In genomic region chr16:22551651-22552050, GRCh38 we compare ENCODE assay signal across 7 cellular contexts. TPM values are rescaled to one million over a fixed set of nuclear protein-coding genes. Genes with fewer than 3 reads are reported as not detected.
DNase-seq lines count a peak whose midpoint lies in the region; ATAC-seq, FAIRE-seq and TF ChIP-seq lines count a peak whose summit lies in the region.
"Not testable (repeated sequence)": the region's sequence is repeated elsewhere in the genome, so short reads cannot be mapped to it uniquely, and the experiment has no call there.

No MANE protein-coding gene starts in this region.

- not testable (repeated sequence) for ATAC-seq in activated CD8-positive, alpha-beta memory T cell treated with anti-CD3 and anti-CD28 coated beads, Interleukin-2, amount 10 ng/mL, durations not matched to agents 7 days and 5 days; lung (ENCODE audit: insufficient read depth, low FRiP score)

- H3K27ac ChIP-seq in H9 (ENCODE audit: insufficient read length, low read depth, low read length); coronary artery; esophagus muscularis mucosa (replicated peaks in 1 of 4); kidney (ENCODE audit: low read depth in 2 of 2, low read length in 2 of 2); lung (ENCODE audit: low read depth in 1 of 2, low read length in 1 of 2); sigmoid colon: not testable (repeated sequence)

- H3K9me3 ChIP-seq in H9 (ENCODE audit: control insufficient read depth, low read depth, low read length); esophagus muscularis mucosa; kidney (ENCODE audit: control insufficient read depth in 1 of 2, low read length in 2 of 2); lung (ENCODE audit: control insufficient read depth in 2 of 2, insufficient read depth in 1 of 2, low read length in 1 of 2); sigmoid colon: not testable (repeated sequence)

- not testable (repeated sequence) for H3K9ac ChIP-seq in H9 (ENCODE audit: extremely low read depth, insufficient read length, low read length); kidney (ENCODE audit: low read length in 2 of 2)

- CTCF ChIA-PET in activated CD8-positive, alpha-beta memory T cell treated with anti-CD3 and anti-CD28 coated beads, Interleukin-2, amount 10 ng/mL, durations not matched to agents 7 days and 5 days (lab: Charles Lee), result not testable (repeated sequence)

- not testable (repeated sequence) for H2BK20ac ChIP-seq in H9 (ENCODE audit: low read depth, low read length, poor library complexity, severe bottlenecking)

- not testable (repeated sequence) for TF ChIP-seq CTCF in H9 (conservative IDR thresholded peaks at IDR 0.05); coronary artery (IDR thresholded peaks at IDR 0.05); esophagus muscularis mucosa (IDR thresholded peaks at IDR 0.05); kidney (IDR thresholded peaks at IDR 0.05; ENCODE audit: borderline replicate concordance, extremely low read depth, insufficient read depth); lung (IDR thresholded peaks at IDR 0.05; ENCODE audit: control extremely low read depth, extremely low read depth); sigmoid colon (IDR thresholded peaks at IDR 0.05)

- H4K8ac ChIP-seq in H9 (replicated peaks; ENCODE audit: insufficient read length, low read depth, low read length), result not testable (repeated sequence)

- not testable (repeated sequence) for H2BK5ac ChIP-seq in H9 (ENCODE audit: insufficient read length, low read length)

- not testable (repeated sequence) for H3K36me3 ChIP-seq in esophagus muscularis mucosa; kidney (ENCODE audit: control insufficient read depth in 1 of 2, insufficient read depth in 2 of 2, low read length in 2 of 2); lung (ENCODE audit: control insufficient read depth in 2 of 2, insufficient read depth in 2 of 2, low read length in 2 of 2); sigmoid colon

- H3K27me3 ChIP-seq in H9 (ENCODE audit: insufficient read depth, low read length); esophagus muscularis mucosa; lung (ENCODE audit: control insufficient read depth, insufficient read depth); sigmoid colon: not testable (repeated sequence)

- H4K91ac ChIP-seq in H9 (ENCODE audit: insufficient read length, low read depth, low read length), result not testable (repeated sequence)

- not testable (repeated sequence) for H3K4me1 ChIP-seq in H9 (ENCODE audit: insufficient read depth, low read length); esophagus muscularis mucosa; kidney (ENCODE audit: control insufficient read depth in 1 of 2, insufficient read depth in 1 of 2, low read depth in 1 of 2, low read length in 2 of 2); lung (ENCODE audit: control insufficient read depth in 2 of 2, insufficient read depth in 2 of 2, low read length in 2 of 2); sigmoid colon

- not testable (repeated sequence) for TF ChIP-seq POLR2A in esophagus muscularis mucosa (IDR thresholded peaks at IDR 0.05; ENCODE audit: low read depth); sigmoid colon (IDR thresholded peaks at IDR 0.05)

- not testable (repeated sequence) for H3K27ac Mint-ChIP-seq in H9; activated CD8-positive, alpha-beta memory T cell treated with anti-CD3 and anti-CD28 coated beads, Interleukin-2, amount 10 ng/mL, durations not matched to agents 7 days and 5 days

- DNase-seq in H9 (peak; percentile 8), coronary artery (ENCODE audit: low spot score) (peak; percentile 40), esophagus muscularis mucosa (ENCODE audit: extremely low spot score) (peak; percentile 50), kidney (peak; percentile 26), lung (ENCODE audit: low spot score) (peak; percentile 25), sigmoid colon (peak; percentile 44)
- DNase-seq in activated CD8-positive, alpha-beta memory T cell treated with anti-CD3 and anti-CD28 coated beads, Interleukin-2, amount 10 ng/mL, durations not matched to agents 7 days and 5 days, result peak; percentile 33

- not testable (repeated sequence) for H3K4me3 Mint-ChIP-seq in H9; activated CD8-positive, alpha-beta memory T cell treated with anti-CD3 and anti-CD28 coated beads, Interleukin-2, amount 10 ng/mL, durations not matched to agents 7 days and 5 days

- H3K9me3 Mint-ChIP-seq in H9; activated CD8-positive, alpha-beta memory T cell treated with anti-CD3 and anti-CD28 coated beads, Interleukin-2, amount 10 ng/mL, durations not matched to agents 7 days and 5 days (ENCODE audit: low read depth): not testable (repeated sequence)

- H3K4me1 Mint-ChIP-seq in H9; activated CD8-positive, alpha-beta memory T cell treated with anti-CD3 and anti-CD28 coated beads, Interleukin-2, amount 10 ng/mL, durations not matched to agents 7 days and 5 days: not testable (repeated sequence)

- not testable (repeated sequence) for H3K18ac ChIP-seq in H9 (ENCODE audit: insufficient read length, low read depth, low read length)

- not testable (repeated sequence) for H2BK12ac ChIP-seq in H9 (ENCODE audit: insufficient read length, low read depth, low read length)

- not testable (repeated sequence) for H2AFZ ChIP-seq in H9 (ENCODE audit: low read length)

- not testable (repeated sequence) for H3K4me2 ChIP-seq in H9 (ENCODE audit: insufficient read depth, insufficient read length, low read length)

- not testable (repeated sequence) for H2BK120ac ChIP-seq in H9 (ENCODE audit: low read depth, low read length, poor library complexity, severe bottlenecking)

- not testable (repeated sequence) for H3K79me2 ChIP-seq in H9 (ENCODE audit: insufficient read depth, low read length)

- not testable (repeated sequence) for H3K79me1 ChIP-seq in H9 (ENCODE audit: insufficient read depth, low read depth, low read length, poor library complexity, severe bottlenecking)

- not testable (repeated sequence) for H3K56ac ChIP-seq in H9 (ENCODE audit: insufficient read length, low read depth, low read length)

- FAIRE-seq in kidney (lab: Jason Lieb, UNC), result not testable (repeated sequence)

- not testable (repeated sequence) for H3K27me3 Mint-ChIP-seq in H9 (ENCODE audit: low read depth); activated CD8-positive, alpha-beta memory T cell treated with anti-CD3 and anti-CD28 coated beads, Interleukin-2, amount 10 ng/mL, durations not matched to agents 7 days and 5 days

- H3K4ac ChIP-seq in H9 (ENCODE audit: low read depth, low read length), result not testable (repeated sequence)

- H2BK15ac ChIP-seq in H9 (ENCODE audit: low read depth, low read length), result not testable (repeated sequence)

- H3K4me3 ChIP-seq in coronary artery; esophagus muscularis mucosa; kidney (ENCODE audit: low read length in 2 of 2); lung; sigmoid colon: not testable (repeated sequence)

- intact Hi-C loops in esophagus muscularis mucosa (cut with DNase I); kidney (cut with DNase I); sigmoid colon (cut with DNase I): not testable (repeated sequence)

- not testable (repeated sequence) for H2AK5ac ChIP-seq in H9 (ENCODE audit: insufficient read length, low read length)

- TF ChIP-seq EP300 in esophagus muscularis mucosa (IDR thresholded peaks at IDR 0.05); sigmoid colon (IDR thresholded peaks at IDR 0.05): not testable (repeated sequence)

- no CpG with 5 or more reads among the region's 5 CpGs for WGBS in H9 (ENCODE audit: extremely low coverage, insufficient read length, low lambda C conversion rate)
- 86% methylated on average over 5 of the region's 5 CpGs for WGBS in esophagus muscularis mucosa
- 90 to 95% methylated on average over 5 of the region's 5 CpGs for WGBS in lung, 2 donors
- WGBS in sigmoid colon, 2 donors, result 89 to 91% methylated on average over 5 of the region's 5 CpGs

- not testable (repeated sequence) for H3T11ph ChIP-seq in H9 (ENCODE audit: low read length)

- not testable (repeated sequence) for H3K14ac ChIP-seq in H9 (ENCODE audit: insufficient read depth, low read length)

- H3K36me3 Mint-ChIP-seq in H9 (ENCODE audit: insufficient read depth in 1 of 3, low read depth in 3 of 3); activated CD8-positive, alpha-beta memory T cell treated with anti-CD3 and anti-CD28 coated beads, Interleukin-2, amount 10 ng/mL, durations not matched to agents 7 days and 5 days: not testable (repeated sequence)

- H4K5ac ChIP-seq in H9 (ENCODE audit: insufficient read length, low read depth, low read length), result not testable (repeated sequence)

- not testable (repeated sequence) for H3K23me2 ChIP-seq in H9 (ENCODE audit: insufficient read length, low read depth, low read length, poor library complexity, severe bottlenecking)

- not testable (repeated sequence) for H3K23ac ChIP-seq in H9 (ENCODE audit: insufficient read length, low read depth, low read length)

- not testable (repeated sequence) for H4K20me1 ChIP-seq in H9 (ENCODE audit: control insufficient read depth, insufficient read depth, insufficient read length)

RNA-seq across cellular contexts. Expression of gene NPIPB5, which starts 41.0 kb away (rescaled TPM):
- total RNA-seq in H9 (2021), result 193 and 231 TPM in 2 replicates
- total RNA-seq in activated CD8-positive, alpha-beta memory T cell treated with anti-CD3 and anti-CD28 coated beads, Interleukin-2, amount 10 ng/mL, durations not matched to agents 7 days and 5 days, result 100 to 1,000 TPM; 228 to 395 TPM
- total RNA-seq in esophagus muscularis mucosa, result 100 to 1,000 TPM in 1 of 4 donors, 10 to 100 TPM in 3; 41.8 to 199 (median 77.1) TPM
- 263 TPM for total RNA-seq in kidney
- 11.9 TPM for polyA plus RNA-seq in kidney (ENCODE audit: insufficient read depth, low read depth, low replicate concordance)
- total RNA-seq in lung, result 100 to 1,000 TPM; 226 to 338 TPM
- 100 to 1,000 TPM in 1 of 2 donors, 10 to 100 TPM in 1; 56.4 to 101 TPM for polyA plus RNA-seq in lung
- 100 to 1,000 TPM; 122 to 284 (median 168) TPM for total RNA-seq in sigmoid colon
- 100 to 1,000 TPM in 1 of 3 donors, 1 to 10 TPM in 2; 5.8 to 136 (median 6.0) TPM for polyA plus RNA-seq in sigmoid colon
